Comparison of ENCODE assay signal across 22 cellular contexts in the genomic region with DNA sequence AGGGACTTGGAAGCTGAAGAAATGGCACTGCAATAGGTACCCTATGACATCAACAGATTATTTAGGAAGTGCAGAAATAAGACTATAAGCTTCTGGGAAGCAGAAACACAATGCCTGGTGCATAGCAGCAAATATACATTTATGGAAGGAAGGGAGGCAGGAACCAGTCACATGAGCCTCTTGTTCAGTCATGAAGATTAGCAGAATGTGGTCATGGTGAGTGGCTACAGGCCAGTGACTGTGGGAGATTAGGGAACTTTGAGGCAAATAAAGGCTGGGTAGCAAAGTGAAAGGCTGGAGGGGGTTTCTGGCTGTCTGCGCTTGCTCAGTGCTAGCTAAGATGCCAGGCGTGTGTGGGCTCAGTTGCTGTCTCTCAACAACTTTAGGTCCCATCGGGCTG.
"Had no signal": no experiment of that assay in that cellular context is flagged by ENCODE, and none has a peak within 500 bp of the region (broad histone marks: within the 10 kb centered on the region; RNA-seq: fewer than 3 reads in every experiment).

No MANE protein-coding gene starts in this region.

- H3K4me3 ChIP-seq: gastroesophageal sphincter, heart left ventricle, hepatocyte, left lung, mucosa of descending colon, neural progenitor cell, right atrium auricular region, sigmoid colon, testis, tibial artery had no signal

- DNase-seq: cortex of kidney; effector memory CD8-positive, alpha-beta T cell; foreskin keratinocyte; heart left ventricle; left cardiac atrium; left lung; mesenchymal stem cell; mucosa of descending colon; naive B cell; sigmoid colon; stimulated activated CD4-positive, alpha-beta T cell treated with anti-CD3 and anti-CD28 coated beads, Interleukin-2, amount 100 ng/mL, for 24 hours; stimulated activated CD4-positive, alpha-beta T cell treated with anti-CD3 and anti-CD28 coated beads, Interleukin-4, amount 100 ng/mL, for 24 hours; stimulated activated naive CD8-positive, alpha-beta T cell treated with anti-CD3 and anti-CD28 coated beads, Interleukin-15, Interleukin-2, amounts not matched to agents 100 U/mL and 50 U/mL, for 24 hours; substantia nigra; testis; tibial artery had no signal

- ATAC-seq: effector memory CD8-positive, alpha-beta T cell; foreskin keratinocyte; gastroesophageal sphincter; heart left ventricle; left cardiac atrium; left lung; mucosa of descending colon; natural killer cell treated with Interleukin-12 subunit alpha and Interleukin-12 subunit beta and Interleukin-15 and Interleukin-18, amount 100 ng/mL, for 72 hours; stimulated activated memory B cell treated with anti-CD40 and anti-IgM and Interleukin-4, amounts not matched to agents 10 μg/mL and 1 μg/mL and 100 μg/mL, for 72 hours; stimulated activated naive CD8-positive, alpha-beta T cell treated with anti-CD3 and anti-CD28 coated beads, Interleukin-15, Interleukin-2, amounts not matched to agents 100 U/mL and 50 U/mL, for 24 hours had no signal
